8 cellular contexts compared by ENCODE assay signal in the genomic region with DNA sequence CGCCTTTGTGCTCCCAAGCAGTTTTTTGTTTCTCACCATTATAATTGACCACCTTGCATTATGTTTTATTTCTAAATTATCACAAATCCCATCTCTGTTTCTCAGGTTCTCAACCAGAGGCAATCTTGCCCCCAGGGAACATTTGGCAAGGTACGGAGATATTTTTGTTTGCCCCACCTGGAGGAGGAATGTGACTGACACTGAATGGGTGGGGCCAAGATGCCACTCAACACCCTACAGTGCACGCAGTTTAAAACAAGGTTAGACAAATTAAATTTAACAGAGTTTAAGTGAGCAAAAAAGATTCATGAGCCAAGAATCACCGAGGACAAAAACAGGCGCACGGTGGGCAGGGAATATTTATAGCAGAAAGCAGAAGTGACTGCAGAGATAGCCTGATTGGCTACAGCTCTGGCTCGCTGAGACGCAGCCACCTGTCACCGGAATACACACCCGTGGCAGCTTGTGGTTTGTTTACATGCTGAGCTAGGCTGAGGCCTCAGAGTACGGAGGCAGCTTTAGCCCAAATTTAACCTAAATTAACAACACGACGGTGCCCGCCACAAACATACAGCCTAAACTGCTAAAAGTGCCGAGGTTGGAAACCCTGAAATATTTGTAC.
DNase-seq lines count a peak whose midpoint lies in the region; ATAC-seq, FAIRE-seq and TF ChIP-seq lines count a peak whose summit lies in the region.
"Had no signal": no experiment of that assay in that cellular context is flagged by ENCODE, and none has a peak within 500 bp of the region (broad histone marks: within the 10 kb centered on the region; RNA-seq: fewer than 3 reads in every experiment).

No MANE protein-coding gene starts in this region.

- no peaks in the 10 kb centered on the region for H3K36me3 ChIP-seq in kidney (ENCODE audit: control insufficient read depth in 1 of 2, insufficient read depth in 2 of 2, low read length in 2 of 2)

- FAIRE-seq in kidney (lab: Jason Lieb, UNC) (no peak), HTR-8/SVneo (lab: Jason Lieb, UNC) (no peak)

- ATAC-seq in GM18909 (IDR thresholded peaks at IDR 0.05; ENCODE audit: poor library complexity, unreplicated experiment) (peak; percentile 97), HG02763 (IDR thresholded peaks at IDR 0.05; ENCODE audit: unreplicated experiment) (peak; percentile 93)

- intact Hi-C loops in kidney (cut with DNase I) = no loop called here

- DNase-seq in NCI-H1694 treated with DMSO at 0.1 percent for 48 hours (lab: John Stamatoyannopoulos, UW) (peak; percentile 53), kidney (peak; percentile 79), kidney glomerular epithelial cell (lab: John Stamatoyannopoulos, UW) (no peak), HTR-8/SVneo (ENCODE audit: insufficient read length, low spot score) (no peak)
- DNase-seq in activated CD4-positive, alpha-beta T cell treated with anti-CD3 and anti-CD28 coated beads, Interleukin-2, amount 50 U/mL, for 1 hour = peak; percentile 69

- peaks cover 13 to 14% of the 10 kb centered on the region in 2 donors for H3K4me1 ChIP-seq in kidney (ENCODE audit: control insufficient read depth in 1 of 2, insufficient read depth in 1 of 2, low read depth in 1 of 2, low read length in 2 of 2)

- H3K9me3 ChIP-seq in kidney (ENCODE audit: control insufficient read depth in 1 of 2, low read length in 2 of 2) = no peaks in the 10 kb centered on the region

- H3K4me3 ChIP-seq in kidney (ENCODE audit: low read length in 2 of 2) = no peak overlapping the region
- H3K4me3 ChIP-seq: SK-N-MC had no signal

- H3K27ac ChIP-seq in kidney (ENCODE audit: low read depth in 2 of 2, low read length in 2 of 2) = no peak overlapping the region
- H3K27ac ChIP-seq: SK-N-MC had no signal

- no peak for TF ChIP-seq CTCF in kidney (IDR thresholded peaks at IDR 0.05; ENCODE audit: borderline replicate concordance, extremely low read depth, insufficient read depth)

- H3K9ac ChIP-seq in kidney (ENCODE audit: low read length in 2 of 2) = no peak overlapping the region

Comparison
In these comparisons a context has a peak if more than half of its experiments do, and no peak if none do; other contexts are left out.
1. DNase-seq: peak in NCI-H1694 treated with DMSO at 0.1 percent for 48 hours (single experiment), activated CD4-positive, alpha-beta T cell treated with anti-CD3 and anti-CD28 coated beads, Interleukin-2, amount 50 U/mL, for 1 hour (single experiment) and kidney (single experiment); none in kidney glomerular epithelial cell (single experiment) and HTR-8/SVneo (single experiment).